ENCODE assay signal across 20 cellular contexts in genomic region chr16:59146140-59146539, GRCh38.
"Had no signal": no experiment of that assay in that cellular context is flagged by ENCODE, and none has a peak within 500 bp of the region (broad histone marks: within the 10 kb centered on the region; RNA-seq: fewer than 3 reads in every experiment).

No MANE protein-coding gene starts in this region.

- H3K4me3 ChIP-seq: colonic mucosa, esophagus squamous epithelium, gastroesophageal sphincter, heart right ventricle, left lung, lower lobe of right lung, mucosa of descending colon had no signal

- DNase-seq: colonic mucosa; cortex of kidney; effector CD8-positive, alpha-beta T cell; effector memory CD8-positive, alpha-beta T cell; endodermal cell; erythroblast; esophagus squamous epithelium; foreskin fibroblast; heart right ventricle; hippocampal formation; left cardiac atrium; left lung; left ventricle myocardium superior; lower lobe of right lung; mesenchymal stem cell; mucosa of descending colon; naive B cell had no signal

- H3K9me3 ChIP-seq: colonic mucosa, esophagus squamous epithelium, gastroesophageal sphincter, heart right ventricle, left lung, lower lobe of right lung had no signal

- H3K27ac ChIP-seq: colonic mucosa, epithelial cell of prostate, esophagus squamous epithelium, gastroesophageal sphincter, heart right ventricle, left lung, lower lobe of right lung had no signal

- ATAC-seq: effector memory CD8-positive, alpha-beta T cell; esophagus mucosa; gastroesophageal sphincter; heart right ventricle; left cardiac atrium; left lung; left ventricle myocardium superior; lower lobe of right lung; mucosa of descending colon had no signal

- H3K4me1 ChIP-seq: colonic mucosa, esophagus squamous epithelium, gastroesophageal sphincter, heart right ventricle, left lung, lower lobe of right lung had no signal

- H3K27me3 ChIP-seq: colonic mucosa, esophagus squamous epithelium, gastroesophageal sphincter, heart right ventricle, left lung had no signal

- H3K36me3 ChIP-seq: colonic mucosa, esophagus squamous epithelium, gastroesophageal sphincter, heart right ventricle, left lung, lower lobe of right lung had no signal
